ENCODE assay signal across 16 cellular contexts in genomic region chr4:13940921-13941320, GRCh38.
DNase-seq lines count a peak whose midpoint lies in the region; ATAC-seq and TF ChIP-seq lines count a peak whose summit lies in the region.
"Had no signal": no experiment of that assay in that cellular context is flagged by ENCODE, and none has a peak within 500 bp of the region (broad histone marks: within the 10 kb centered on the region; RNA-seq: fewer than 3 reads in every experiment).

No MANE protein-coding gene starts in this region.

- H3K27me3 ChIP-seq in OCI-LY3 (ENCODE audit: low read depth, low read length) (no peaks in the 10 kb centered on the region), parathyroid adenoma (ENCODE audit: control insufficient read depth, insufficient read depth, low read length) (no peaks in the 10 kb centered on the region)

- TF ChIP-seq CTCF in OCI-LY3 (IDR thresholded peaks at IDR 0.05; ENCODE audit: low read depth, low read length): no peak
- TF ChIP-seq CTCF in parathyroid adenoma (IDR thresholded peaks at IDR 0.05): no peak

- no peak overlapping the region for H3K27ac ChIP-seq in OCI-LY3 (ENCODE audit: low read length)
- H3K27ac ChIP-seq in parathyroid adenoma: peak overlapping the region; percentile 70
- H3K27ac ChIP-seq: C4-2B had no signal

- DNase-seq in NCI-H1092 (lab: John Stamatoyannopoulos, UW): peak; percentile 23
- peak; percentile 62 for DNase-seq in NCI-H1092 treated with DMSO at 0.1 percent for 48 hours (lab: John Stamatoyannopoulos, UW)
- DNase-seq in AG08396 (ENCODE audit: low spot score): no peak
- DNase-seq: ACHN; AML-193; CD4-positive, alpha-beta T cell; DMS79; GDM1; HCEC 1CT; KBM-7 had no signal

- no peaks in the 10 kb centered on the region for H3K9me3 ChIP-seq in OCI-LY3 (ENCODE audit: insufficient read depth, low read length)
- H3K9me3 ChIP-seq in parathyroid adenoma (ENCODE audit: control insufficient read depth, low read length): no peaks in the 10 kb centered on the region

- H2AFZ ChIP-seq in OCI-LY3 (ENCODE audit: low read depth, low read length) (peak overlapping the region; percentile 15; the same call in 1 of the 2 replicates), parathyroid adenoma (no peak overlapping the region)
- H2AFZ ChIP-seq: GM23338 had no signal

- ATAC-seq in GM21515 (IDR thresholded peaks at IDR 0.05; ENCODE audit: unreplicated experiment): no peak
- ATAC-seq: GM23338, HepG2 had no signal

- no peak overlapping the region for H3K4me2 ChIP-seq in OCI-LY3 (ENCODE audit: low read length)
- no peak overlapping the region for H3K4me2 ChIP-seq in parathyroid adenoma (ENCODE audit: low read length)
- H3K4me2 ChIP-seq: GM23338 had no signal

- H3K79me2 ChIP-seq in OCI-LY3 (ENCODE audit: low read length) (no peaks in the 10 kb centered on the region), parathyroid adenoma (no peaks in the 10 kb centered on the region)

- no peak overlapping the region for H3K4me3 ChIP-seq in OCI-LY3 (ENCODE audit: low read length)
- no peak overlapping the region for H3K4me3 ChIP-seq in parathyroid adenoma (ENCODE audit: low read depth, low read length)
- H3K4me3 ChIP-seq: GM23338 had no signal

- H3K4me1 ChIP-seq in OCI-LY3 (ENCODE audit: low read length) (no peaks in the 10 kb centered on the region), parathyroid adenoma (peaks cover 10% of the 10 kb centered on the region)

- no peaks in the 10 kb centered on the region for H3K36me3 ChIP-seq in OCI-LY3 (replicated peaks; ENCODE audit: low read depth, low read length)
- H3K36me3 ChIP-seq in parathyroid adenoma (ENCODE audit: control insufficient read depth, insufficient read depth, low read length): no peaks in the 10 kb centered on the region

- no peaks in the 10 kb centered on the region for H4K20me1 ChIP-seq in OCI-LY3 (ENCODE audit: insufficient read depth, low read length)

- H3K9ac ChIP-seq in OCI-LY3 (ENCODE audit: low read length) (no peak overlapping the region), parathyroid adenoma (no peak overlapping the region)
